Comparison of ENCODE assay signal across 17 cellular contexts in genomic region chr2:159117658-159118057, GRCh38.
DNase-seq lines count a peak whose midpoint lies in the region; ATAC-seq and TF ChIP-seq lines count a peak whose summit lies in the region.
"Had no signal": no experiment of that assay in that cellular context is flagged by ENCODE, and none has a peak within 500 bp of the region (broad histone marks: within the 10 kb centered on the region; RNA-seq: fewer than 3 reads in every experiment).

No MANE protein-coding gene starts in this region.

- peaks cover 23% of the 10 kb centered on the region for H3K4me1 Mint-ChIP-seq in nephron
- H3K4me1 Mint-ChIP-seq: CD14-positive monocyte had no signal

- H3K36me3 Mint-ChIP-seq in nephron (ENCODE audit: low read depth), result peaks cover 30% of the 10 kb centered on the region
- H3K36me3 Mint-ChIP-seq: CD14-positive monocyte; CD8-positive, alpha-beta T cell; IgD-negative memory B cell had no signal

- 0 out of 2 replicates have a peak, but pooled peaks cover 4% of the 10 kb centered on the region for H4K20me1 ChIP-seq in KMS-11 (ENCODE audit: insufficient read depth)

- H3K27me3 Mint-ChIP-seq in nephron (ENCODE audit: low read depth), result peaks cover 4% of the 10 kb centered on the region

- H3K36me3 ChIP-seq in KMS-11 (ENCODE audit: insufficient read depth), result no peaks in the 10 kb centered on the region
- H3K36me3 ChIP-seq: BE2C had no signal

- H3K4me3 ChIP-seq in KMS-11 (IDR thresholded peaks at IDR 0.05; ENCODE audit: insufficient read depth, low read depth, low read length), result no peak overlapping the region

- H3K27ac ChIP-seq in C4-2B, result peak overlapping the region; percentile 58; the same call in 1 of the 2 replicates
- H3K27ac ChIP-seq in KMS-11, result no peak overlapping the region
- H3K27ac ChIP-seq in VCaP, result peak overlapping the region; percentile 97

- H3K4me3 Mint-ChIP-seq in nephron, result no peak overlapping the region
- H3K4me3 Mint-ChIP-seq: CD14-positive monocyte; CD8-positive, alpha-beta T cell; H9; IgD-negative memory B cell had no signal

- peaks cover 54% of the 10 kb centered on the region for H3K4me1 ChIP-seq in KMS-11 (ENCODE audit: low read depth, poor library complexity, severe bottlenecking)

- TF ChIP-seq CTCF in C4-2B (conservative IDR thresholded peaks at IDR 0.05) (no peak), KMS-11 (conservative IDR thresholded peaks at IDR 0.05; ENCODE audit: low read depth, low read length) (no peak), VCaP (conservative IDR thresholded peaks at IDR 0.05) (no peak), nephron (IDR thresholded peaks at IDR 0.05; ENCODE audit: unreplicated experiment in 3 of 3) (no peak)

- H3K4me2 ChIP-seq in KMS-11, result peak overlapping the region; percentile 64; the same call in 1 of the 2 replicates

- no peak for ATAC-seq in GM19463 (IDR thresholded peaks at IDR 0.05; ENCODE audit: unreplicated experiment)

- H3K79me2 ChIP-seq in KMS-11 (ENCODE audit: insufficient read depth, low read depth), result peaks cover 29% of the 10 kb centered on the region

- no peak for DNase-seq in GM19238 (ENCODE audit: insufficient read length, low spot score)
- DNase-seq in activated CD4-positive, alpha-beta T cell treated with anti-CD3 and anti-CD28 coated beads, Interleukin-2, amount 50 U/mL, for 48 hours, result no peak
- no peak for DNase-seq in DMS53 (lab: John Stamatoyannopoulos, UW)
- DNase-seq: BE2C; CD8-positive, alpha-beta T cell; COR-L47; DMS153; GF-D8; GOT3; H9 had no signal

- H3K9ac ChIP-seq in KMS-11, result no peak overlapping the region

- H2AFZ ChIP-seq in KMS-11 (ENCODE audit: low read depth), result no peak overlapping the region

- H3K27ac Mint-ChIP-seq in nephron, result peak overlapping the region in 2 of 3 experiments; percentile 3 to 34
- H3K27ac Mint-ChIP-seq: CD14-positive monocyte; CD8-positive, alpha-beta T cell; H9; IgD-negative memory B cell had no signal

- no peaks in the 10 kb centered on the region for H3K9me3 Mint-ChIP-seq in nephron
- H3K9me3 Mint-ChIP-seq: CD14-positive monocyte, H9, IgD-negative memory B cell had no signal

- no peaks in the 10 kb centered on the region for H3K27me3 ChIP-seq in KMS-11 (ENCODE audit: insufficient read depth, low read depth)
- H3K27me3 ChIP-seq: BE2C had no signal
